Comparison of ENCODE assay signal across 10 cellular contexts in genomic region chr15:64865998-64866520, GRCh38. TPM values are rescaled to one million over a fixed set of nuclear protein-coding genes. Genes with fewer than 3 reads are reported as not detected.
DNase-seq lines count a peak whose midpoint lies in the region; ATAC-seq and TF ChIP-seq lines count a peak whose summit lies in the region.
"Had no signal": no experiment of that assay in that cellular context is flagged by ENCODE, and none has a peak within 500 bp of the region (broad histone marks: within the 10 kb centered on the region; RNA-seq: fewer than 3 reads in every experiment).

No MANE protein-coding gene starts in this region.

- no peak overlapping the region for H3K4me3 Mint-ChIP-seq in CD14-positive monocyte

- intact Hi-C loops in CD14-positive monocyte (cut with micrococcal nuclease) (loop anchor here in 1 of 2 donors (5.0 kb wide), 1 partner anchor 41 kb away; no protein-coding TSS in a partner anchor), tibial artery (cut with DNase I; ENCODE audit: low total_unique reads) (no loop called here)

- no peaks in the 10 kb centered on the region for H3K27me3 ChIP-seq in gastroesophageal sphincter
- no peaks in the 10 kb centered on the region for H3K27me3 ChIP-seq in tibial artery

- no peak for TF ChIP-seq POLR2A in gastroesophageal sphincter (IDR thresholded peaks at IDR 0.05)

- H3K27ac Mint-ChIP-seq in CD14-positive monocyte: peak overlapping the region in 5 of 7 donors; percentile 67 to 78 (median 70)

- H3K4me1 ChIP-seq in gastroesophageal sphincter (peaks cover 0 to 49% (median 16%) of the 10 kb centered on the region in 3 donors), tibial artery (peaks cover 0 to 10% (median 0%) of the 10 kb centered on the region in 4 donors)

- peaks cover 72 to 82% of the 10 kb centered on the region in 2 donors for H3K36me3 Mint-ChIP-seq in CD14-positive monocyte
- H3K36me3 Mint-ChIP-seq: IgD-negative memory B cell had no signal

- H3K36me3 ChIP-seq in gastroesophageal sphincter: peaks cover 0 to 71% of the 10 kb centered on the region in 2 donors
- peaks cover 32 to 55% (median 54%) of the 10 kb centered on the region in 3 donors for H3K36me3 ChIP-seq in tibial artery

- no CpG with 5 or more reads among the region's 6 CpGs for WGBS in gastroesophageal sphincter (ENCODE audit: low coverage in 1 of 2), 2 donors

- TF ChIP-seq CTCF in CD14-positive monocyte (IDR thresholded peaks at IDR 0.05) (no peak), gastroesophageal sphincter (IDR thresholded peaks at IDR 0.05) (no peak), tibial artery (IDR thresholded peaks at IDR 0.05) (no peak)

- H3K27ac ChIP-seq in gastroesophageal sphincter: peak overlapping the region in 3 of 4 donors; percentile 34 to 70 (median 57)
- H3K27ac ChIP-seq in tibial artery: peak overlapping the region in 1 of 2 donors; percentile 39

- DNase-seq in CD14-positive monocyte (ENCODE audit: low spot score): no peak
- DNase-seq in T1000 (lab: John Stamatoyannopoulos, UW): peak; percentile 80
- peak; percentile 90 for DNase-seq in non-pigmented ciliary epithelial cell (ENCODE audit: low read depth)
- DNase-seq in tibial artery: no peak
- DNase-seq in SW 1271 (lab: John Stamatoyannopoulos, UW): no peak
- DNase-seq in SKM-1 treated with dmso at 0.1 percent for 144 hours (lab: John Stamatoyannopoulos, UW; ENCODE audit: unreplicated experiment): no peak
- DNase-seq: DND-41 had no signal

- H3K4me3 ChIP-seq in gastroesophageal sphincter: no peak overlapping the region
- no peak overlapping the region for H3K4me3 ChIP-seq in tibial artery

- peaks cover 56% of the 10 kb centered on the region for H3K4me1 Mint-ChIP-seq in CD14-positive monocyte

- H3K9me3 ChIP-seq in gastroesophageal sphincter (no peaks in the 10 kb centered on the region), tibial artery (no peaks in the 10 kb centered on the region)

- peaks cover 0 to 3% (median 0%) of the 10 kb centered on the region in 7 donors for H3K9me3 Mint-ChIP-seq in CD14-positive monocyte
- H3K9me3 Mint-ChIP-seq: IgD-negative memory B cell had no signal

- no peak for TF ChIP-seq EP300 in gastroesophageal sphincter (IDR thresholded peaks at IDR 0.05)

- H3K27me3 Mint-ChIP-seq in CD14-positive monocyte (ENCODE audit: low read depth in 3 of 3): peaks cover 0 to under 1% (median 0%) of the 10 kb centered on the region in 3 donors
- H3K27me3 Mint-ChIP-seq: IgD-negative memory B cell had no signal

- peak; percentile 8 for ATAC-seq in gastroesophageal sphincter
- ATAC-seq in GM19455 (IDR thresholded peaks at IDR 0.05; ENCODE audit: unreplicated experiment): no peak

RNA-seq across cellular contexts. Expression of gene PLEKHO2, which starts 24.3 kb away (rescaled TPM):
- 10 to 100 TPM; 78.0 to 93.5 TPM for polyA plus RNA-seq in CD14-positive monocyte
- total RNA-seq in gastroesophageal sphincter: 10 to 100 TPM; 27.1 to 47.9 (median 43.1) TPM

RNA-seq across cellular contexts. Expression of gene PIF1, which starts 40.6 kb away (rescaled TPM):
- under 1 TPM in 1 of 2 donors, not detected in 1; 0.13 TPM for polyA plus RNA-seq in CD14-positive monocyte
- 1 to 10 TPM; 1.6 to 3.4 (median 2.3) TPM for total RNA-seq in gastroesophageal sphincter

RNA-seq across cellular contexts. Expression of gene ANKDD1A, which starts 45.6 kb away (rescaled TPM):
- under 1 TPM; 0.49 to 0.90 TPM for polyA plus RNA-seq in CD14-positive monocyte
- 10 to 100 TPM in 2 of 4 donors, 1 to 10 TPM in 2; 4.6 to 15.6 (median 8.5) TPM for total RNA-seq in gastroesophageal sphincter

Comparison
In these comparisons a context has a peak if more than half of its experiments do, and no peak if none do; other contexts are left out.
1. DNase-seq: peak in T1000 (single experiment) and non-pigmented ciliary epithelial cell (single experiment); none in CD14-positive monocyte (single experiment), tibial artery (0 of 2), SW 1271 (0 of 2) and SKM-1 treated with dmso at 0.1 percent for 144 hours (single experiment).